Comparison of ENCODE assay signal across 8 cellular contexts in genomic region chr10:116796910-116797513, GRCh38. TPM values are rescaled to one million over a fixed set of nuclear protein-coding genes. Genes with fewer than 3 reads are reported as not detected.
DNase-seq lines count a peak whose midpoint lies in the region; ATAC-seq lines count a peak whose summit lies in the region.

No MANE protein-coding gene starts in this region.

- H3K4me2 ChIP-seq in mesenchymal stem cell (ENCODE audit: low read length, poor library complexity, severe bottlenecking), result no peak overlapping the region

- no peaks in the 10 kb centered on the region for H3K4me1 ChIP-seq in mesenchymal stem cell (ENCODE audit: control insufficient read depth, insufficient read depth, low read depth, low read length)

- ATAC-seq in GM19023 (IDR thresholded peaks at IDR 0.05; ENCODE audit: unreplicated experiment) (peak; percentile 92), HG03354 (IDR thresholded peaks at IDR 0.05; ENCODE audit: poor library complexity, severe bottlenecking, unreplicated experiment) (peak; percentile 93)

- no peak overlapping the region for H3K27ac ChIP-seq in mesenchymal stem cell (ENCODE audit: low read length, poor library complexity, severe bottlenecking)

- WGBS in mesenchymal stem cell, result 18% methylated on average over 9 of the region's 9 CpGs

- H3K9me3 ChIP-seq in mesenchymal stem cell (ENCODE audit: control insufficient read depth, low read length), result no peaks in the 10 kb centered on the region

- H4K91ac ChIP-seq in mesenchymal stem cell (ENCODE audit: low read length), result no peak overlapping the region

- no peaks in the 10 kb centered on the region for H3K79me1 ChIP-seq in mesenchymal stem cell (replicated peaks; ENCODE audit: low read length, poor library complexity, severe bottlenecking)

- DNase-seq in Ammon's horn (ENCODE audit: low spot score) (peak; percentile 78), NCI-H526 treated with DMSO at 0.1 percent for 48 hours (lab: John Stamatoyannopoulos, UW) (peak; percentile 6), ecto neural progenitor cell (ENCODE audit: low spot score) (peak; percentile 85), mesenchymal stem cell (peak; percentile 67)
- peak; percentile 51 to 62 for DNase-seq in activated CD4-positive, alpha-beta T cell treated with anti-CD3 and anti-CD28 coated beads, Interleukin-2, amount 50 U/mL, for 4 hours
- peak; percentile 8 to 34 for DNase-seq in stimulated activated CD8-positive, alpha-beta memory T cell treated with anti-CD3 and anti-CD28 coated beads, Interleukin-4, amount 100 ng/mL, for 1 hour (ENCODE audit: low read depth in 2 of 2, low spot score in 1 of 2)

- no peaks in the 10 kb centered on the region for H3K36me3 ChIP-seq in mesenchymal stem cell (ENCODE audit: control insufficient read depth in 1 of 2, insufficient read depth in 2 of 2, low read depth in 1 of 2, low read length in 2 of 2)

- H2BK15ac ChIP-seq in mesenchymal stem cell (ENCODE audit: low read depth, poor library complexity, severe bottlenecking), result no peak overlapping the region

- no peak overlapping the region for H2BK120ac ChIP-seq in mesenchymal stem cell (ENCODE audit: low read depth, low read length)

- peaks cover 35 to 61% of the 10 kb centered on the region in 2 experiments for H3K27me3 ChIP-seq in mesenchymal stem cell (ENCODE audit: control insufficient read depth in 1 of 2, insufficient read depth in 1 of 2, low read length in 2 of 2)

- no peak overlapping the region for H3K14ac ChIP-seq in mesenchymal stem cell (ENCODE audit: low read length in 2 of 2)

- H3K18ac ChIP-seq in mesenchymal stem cell (ENCODE audit: low read depth in 1 of 2, low read length in 2 of 2), result no peak overlapping the region

- H2BK12ac ChIP-seq in mesenchymal stem cell (ENCODE audit: low read length in 2 of 2), result no peak overlapping the region

- no peak overlapping the region for H3K4me3 ChIP-seq in mesenchymal stem cell (ENCODE audit: insufficient read depth in 1 of 2, low read depth in 1 of 2, low read length in 2 of 2)

- no peak overlapping the region for H2AK5ac ChIP-seq in mesenchymal stem cell (ENCODE audit: low read length, severe bottlenecking)

- H3K9ac ChIP-seq in mesenchymal stem cell (ENCODE audit: low read length), result no peak overlapping the region

- no peak overlapping the region for H3K4ac ChIP-seq in mesenchymal stem cell (ENCODE audit: low read depth in 1 of 2, low read length in 2 of 2)

- no peak overlapping the region for H4K8ac ChIP-seq in mesenchymal stem cell (ENCODE audit: low read length)

- H2AFZ ChIP-seq in mesenchymal stem cell (ENCODE audit: low read depth, low read length), result no peak overlapping the region

- H3K23ac ChIP-seq in mesenchymal stem cell (ENCODE audit: low read length in 2 of 2), result no peak overlapping the region

- H2BK5ac ChIP-seq in mesenchymal stem cell (ENCODE audit: low read depth, low read length, poor library complexity, severe bottlenecking), result no peak overlapping the region

RNA-seq across cellular contexts. Expression of gene ENO4, which starts 52.3 kb away (rescaled TPM):
- 0.18 TPM for polyA plus RNA-seq in mesenchymal stem cell (2013, experiment 1 of 2)
- 0.05 TPM for polyA plus RNA-seq in mesenchymal stem cell (2013, experiment 2 of 2)

RNA-seq across cellular contexts. Expression of gene HSPA12A, which starts 54.6 kb away (rescaled TPM):
- 3.9 TPM for polyA plus RNA-seq in mesenchymal stem cell (2013, experiment 1 of 2)
- polyA plus RNA-seq in mesenchymal stem cell (2013, experiment 2 of 2), result 3.8 TPM

Comparison
In these comparisons a context has a peak if more than half of its experiments do, and no peak if none do; other contexts are left out.
1. DNase-seq: peak in every context shown above with its lines; median percentile 85 in ecto neural progenitor cell; 78 in Ammon's horn; 67 in mesenchymal stem cell; 56 in activated CD4-positive, alpha-beta T cell treated with anti-CD3 and anti-CD28 coated beads, Interleukin-2, amount 50 U/mL, for 4 hours; 21 in stimulated activated CD8-positive, alpha-beta memory T cell treated with anti-CD3 and anti-CD28 coated beads, Interleukin-4, amount 100 ng/mL, for 1 hour; 6 in NCI-H526 treated with DMSO at 0.1 percent for 48 hours.